In genomic region chr5:60829490-60830266, GRCh38 we compare ENCODE assay signal across 20 cellular contexts. TPM values are rescaled to one million over a fixed set of nuclear protein-coding genes. Genes with fewer than 3 reads are reported as not detected.
A peak's percentile ranks its signal among the peaks of the same experiment; 100 is the strongest.
DNase-seq lines count a peak whose midpoint lies in the region; ATAC-seq lines count a peak whose summit lies in the region.
"Had no signal": no experiment of that assay in that cellular context is flagged by ENCODE, and none has a peak within 500 bp of the region (broad histone marks: within the 10 kb centered on the region; RNA-seq: fewer than 3 reads in every experiment).

No MANE protein-coding gene starts in this region.

- no peaks in the 10 kb centered on the region for H3K9me3 Mint-ChIP-seq in activated CD4-positive, alpha-beta memory T cell treated with anti-CD3 and anti-CD28 coated beads, Interleukin-2, amount 10 ng/mL, durations not matched to agents 7 days and 5 days
- H3K9me3 Mint-ChIP-seq: IgD-negative memory B cell; immature natural killer cell; stimulated activated memory B cell treated with anti-CD40 and anti-IgM and Interleukin-4, amounts not matched to agents 10 μg/mL and 1 μg/mL and 100 μg/mL, for 72 hours had no signal

- WGBS in aorta, 2 donors, result 76 to 80% methylated on average over 2 of the region's 2 CpGs

- no peak overlapping the region for H3K4me3 ChIP-seq in aorta (ENCODE audit: low read length in 2 of 2)
- H3K4me3 ChIP-seq: adrenal gland, upper lobe of right lung had no signal

- DNase-seq in NCI-H1092 treated with DMSO at 0.1 percent for 48 hours (lab: John Stamatoyannopoulos, UW) (peak; percentile 41), NCI-H1092 (lab: John Stamatoyannopoulos, UW) (no peak), aorta (no peak)
- no peak for DNase-seq in activated CD4-positive, alpha-beta memory T cell treated with anti-CD3 and anti-CD28 coated beads, Interleukin-2, amount 10 ng/mL, durations not matched to agents 7 days and 5 days
- DNase-seq: adrenal gland; CD4-positive, CD25-positive, alpha-beta regulatory T cell; immature natural killer cell; mesenchymal stem cell; NCI-H82; occipital lobe; stimulated activated CD4-positive, alpha-beta T cell treated with anti-CD3 and anti-CD28 coated beads, Interleukin-4, amount 100 ng/mL, for 4 hours; upper lobe of right lung had no signal

- POLR2A ChIA-PET in activated CD4-positive, alpha-beta memory T cell treated with anti-CD3 and anti-CD28 coated beads, Interleukin-2, amount 10 ng/mL, durations not matched to agents 7 days and 5 days (lab: Charles Lee), result no interaction called here

- no peaks in the 10 kb centered on the region for H3K9me3 ChIP-seq in aorta (ENCODE audit: control insufficient read depth, low read length)
- H3K9me3 ChIP-seq: adrenal gland, upper lobe of right lung had no signal

- ATAC-seq in GM18502 (IDR thresholded peaks at IDR 0.05; ENCODE audit: poor library complexity, unreplicated experiment), result peak; percentile 40
- ATAC-seq in HG03342 (IDR thresholded peaks at IDR 0.05; ENCODE audit: unreplicated experiment), result peak; percentile 37
- ATAC-seq in GM21737 (IDR thresholded peaks at IDR 0.05; ENCODE audit: unreplicated experiment), result no peak
- ATAC-seq in aorta (ENCODE audit: low FRiP score), result no peak
- no peak for ATAC-seq in HG03378 (IDR thresholded peaks at IDR 0.05; ENCODE audit: unreplicated experiment)
- ATAC-seq: stimulated activated memory B cell treated with anti-CD40 and anti-IgM and Interleukin-4, amounts not matched to agents 10 μg/mL and 1 μg/mL and 100 μg/mL, for 72 hours; upper lobe of right lung had no signal

- H3K27me3 ChIP-seq in aorta (ENCODE audit: control insufficient read depth in 1 of 2, insufficient read depth in 2 of 2, low read length in 1 of 2), result no peaks in the 10 kb centered on the region
- H3K27me3 ChIP-seq: adrenal gland, upper lobe of right lung had no signal

- peak overlapping the region; percentile 28 for H3K27ac Mint-ChIP-seq in activated CD4-positive, alpha-beta memory T cell treated with anti-CD3 and anti-CD28 coated beads, Interleukin-2, amount 10 ng/mL, durations not matched to agents 7 days and 5 days
- H3K27ac Mint-ChIP-seq: CD4-positive, CD25-positive, alpha-beta regulatory T cell; IgD-negative memory B cell; immature natural killer cell; stimulated activated memory B cell treated with anti-CD40 and anti-IgM and Interleukin-4, amounts not matched to agents 10 μg/mL and 1 μg/mL and 100 μg/mL, for 72 hours had no signal

- H3K4me3 Mint-ChIP-seq in activated CD4-positive, alpha-beta memory T cell treated with anti-CD3 and anti-CD28 coated beads, Interleukin-2, amount 10 ng/mL, durations not matched to agents 7 days and 5 days, result peak overlapping the region; percentile 1
- H3K4me3 Mint-ChIP-seq: CD4-positive, CD25-positive, alpha-beta regulatory T cell; IgD-negative memory B cell; immature natural killer cell; stimulated activated memory B cell treated with anti-CD40 and anti-IgM and Interleukin-4, amounts not matched to agents 10 μg/mL and 1 μg/mL and 100 μg/mL, for 72 hours had no signal

- no peaks in the 10 kb centered on the region for H3K27me3 Mint-ChIP-seq in activated CD4-positive, alpha-beta memory T cell treated with anti-CD3 and anti-CD28 coated beads, Interleukin-2, amount 10 ng/mL, durations not matched to agents 7 days and 5 days
- H3K27me3 Mint-ChIP-seq: IgD-negative memory B cell; stimulated activated memory B cell treated with anti-CD40 and anti-IgM and Interleukin-4, amounts not matched to agents 10 μg/mL and 1 μg/mL and 100 μg/mL, for 72 hours had no signal

- intact Hi-C loops in aorta (cut with DNase I), result no loop called here

- no peak overlapping the region for H3K27ac ChIP-seq in aorta (ENCODE audit: low read depth in 1 of 2, low read length in 2 of 2)
- H3K27ac ChIP-seq: 22Rv1, adrenal gland, upper lobe of right lung had no signal

- H3K4me1 ChIP-seq in aorta (ENCODE audit: control insufficient read depth in 1 of 2, insufficient read depth in 2 of 2, low read length in 2 of 2), result no peaks in the 10 kb centered on the region
- H3K4me1 ChIP-seq: adrenal gland, upper lobe of right lung had no signal

- H3K36me3 ChIP-seq in aorta (ENCODE audit: control insufficient read depth in 1 of 2, insufficient read depth in 2 of 2, low read length in 1 of 2), result no peaks in the 10 kb centered on the region
- H3K36me3 ChIP-seq: adrenal gland, upper lobe of right lung had no signal

- H3K36me3 Mint-ChIP-seq in activated CD4-positive, alpha-beta memory T cell treated with anti-CD3 and anti-CD28 coated beads, Interleukin-2, amount 10 ng/mL, durations not matched to agents 7 days and 5 days (ENCODE audit: low read depth), result no peaks in the 10 kb centered on the region
- H3K36me3 Mint-ChIP-seq: CD4-positive, CD25-positive, alpha-beta regulatory T cell; IgD-negative memory B cell; immature natural killer cell; stimulated activated memory B cell treated with anti-CD40 and anti-IgM and Interleukin-4, amounts not matched to agents 10 μg/mL and 1 μg/mL and 100 μg/mL, for 72 hours had no signal

- CTCF ChIA-PET in activated CD4-positive, alpha-beta memory T cell treated with anti-CD3 and anti-CD28 coated beads, Interleukin-2, amount 10 ng/mL, durations not matched to agents 7 days and 5 days (lab: Charles Lee), result no interaction called here

- peaks cover 24% of the 10 kb centered on the region for H3K4me1 Mint-ChIP-seq in activated CD4-positive, alpha-beta memory T cell treated with anti-CD3 and anti-CD28 coated beads, Interleukin-2, amount 10 ng/mL, durations not matched to agents 7 days and 5 days
- H3K4me1 Mint-ChIP-seq: CD4-positive, CD25-positive, alpha-beta regulatory T cell; immature natural killer cell; stimulated activated memory B cell treated with anti-CD40 and anti-IgM and Interleukin-4, amounts not matched to agents 10 μg/mL and 1 μg/mL and 100 μg/mL, for 72 hours had no signal

RNA-seq across cellular contexts. Expression of gene ELOVL7, which starts 14.4 kb away (rescaled TPM):
- total RNA-seq in activated CD4-positive, alpha-beta memory T cell treated with anti-CD3 and anti-CD28 coated beads, Interleukin-2, amount 10 ng/mL, durations not matched to agents 7 days and 5 days, result 1 to 10 TPM in 1 of 2 experiments, under 1 TPM in 1; 0.71 to 1.1 TPM
- 10 to 100 TPM in 1 of 2 donors, 1 to 10 TPM in 1; 5.4 to 10.5 TPM for total RNA-seq in aorta
- polyA plus RNA-seq in aorta, result 1 to 10 TPM in 1 of 2 donors, not detected in 1; 1.5 TPM
- total RNA-seq: glomerular endothelial cell had no signal
- polyA plus RNA-seq: CD4-positive, CD25-positive, alpha-beta regulatory T cell had no signal

Comparison
In these comparisons a context has a peak if more than half of its experiments do, and no peak if none do; other contexts are left out.
1. ATAC-seq: peak in GM18502 (single experiment) and HG03342 (single experiment); none in GM21737 (single experiment), aorta (single experiment) and HG03378 (single experiment).